8 cellular contexts compared by ENCODE assay signal in the genomic region with DNA sequence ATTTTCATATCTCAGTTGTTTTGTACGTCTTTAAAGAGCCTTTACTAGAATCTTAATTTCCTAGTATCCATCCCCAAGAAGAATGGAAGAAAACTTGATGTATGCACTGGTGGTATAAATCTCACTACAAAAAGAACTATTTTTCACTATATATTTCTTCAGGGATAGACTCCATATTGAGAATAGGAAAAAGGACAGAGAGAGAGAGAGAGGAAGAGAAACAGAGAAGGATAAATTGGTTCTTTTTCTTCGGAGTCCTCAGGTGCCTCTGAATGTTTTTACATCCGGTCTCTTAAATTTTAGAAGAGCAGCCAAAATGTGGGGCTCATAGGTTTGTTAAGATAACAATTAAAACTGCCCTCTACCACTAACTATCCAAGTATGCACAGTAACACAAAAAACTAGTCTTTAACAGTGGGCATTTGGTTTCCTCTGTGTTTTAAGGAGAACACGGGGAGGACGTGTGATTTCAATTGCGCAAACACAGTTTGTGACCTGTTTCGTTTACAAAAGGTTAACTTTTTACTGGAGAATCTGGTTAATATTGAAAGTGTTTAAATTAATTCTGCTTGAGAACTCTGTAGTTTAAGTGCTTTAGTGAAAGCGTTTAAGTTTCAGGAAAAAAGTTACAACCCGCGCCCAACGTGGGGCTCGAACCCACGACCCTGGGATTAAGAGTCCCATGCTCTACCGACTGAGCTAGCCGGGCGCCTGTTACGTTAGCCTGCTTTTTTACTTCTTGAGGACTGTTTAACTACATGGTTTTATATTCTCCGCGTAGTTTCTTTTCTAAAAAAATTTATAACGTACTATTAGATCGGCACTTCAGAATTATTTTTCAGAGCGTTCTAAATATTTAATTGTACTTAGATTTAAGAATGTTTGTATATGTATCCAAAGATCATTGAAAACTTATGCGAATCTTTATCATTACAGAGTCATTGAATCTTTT. TPM values are rescaled to one million over a fixed set of nuclear protein-coding genes. Genes with fewer than 3 reads are reported as not detected.
DNase-seq lines count a peak whose midpoint lies in the region; ATAC-seq and TF ChIP-seq lines count a peak whose summit lies in the region.

No MANE protein-coding gene starts in this region.

- intact Hi-C loops in CD14-positive monocyte (cut with micrococcal nuclease), result loop anchor here (5.0 to 10.0 kb wide), 4 partner anchors 37 to 185 kb away; a partner anchor contains a TSS

- peaks cover 18% of the 10 kb centered on the region for H3K4me1 Mint-ChIP-seq in CD14-positive monocyte
- H3K4me1 Mint-ChIP-seq in HFFc6 (ENCODE audit: low read depth), result peaks cover 23% of the 10 kb centered on the region
- H3K4me1 Mint-ChIP-seq in activated CD8-positive, alpha-beta T cell treated with anti-CD3 and anti-CD28 coated beads, Interleukin-2, amount 10 ng/mL, durations not matched to agents 7 days and 5 days (ENCODE audit: low read depth), result peaks cover 23% of the 10 kb centered on the region
- H3K4me1 Mint-ChIP-seq in effector memory CD8-positive, alpha-beta T cell (ENCODE audit: low read depth in 2 of 2), result peaks cover 6 to 10% of the 10 kb centered on the region in 2 donors
- peaks cover 12% of the 10 kb centered on the region for H3K4me1 Mint-ChIP-seq in memory B cell

- peak; percentile 32 for ATAC-seq in activated CD8-positive, alpha-beta T cell treated with anti-CD3 and anti-CD28 coated beads, Interleukin-2, amount 10 ng/mL, durations not matched to agents 7 days and 5 days
- ATAC-seq in effector memory CD8-positive, alpha-beta T cell (replicated peaks), result peak; percentile 28
- peak; percentile 23 for ATAC-seq in memory B cell (ENCODE audit: low read depth)
- no peak for ATAC-seq in GM21515 (IDR thresholded peaks at IDR 0.05; ENCODE audit: unreplicated experiment)

- TF ChIP-seq CTCF in CD14-positive monocyte (IDR thresholded peaks at IDR 0.05) (no peak), HFFc6 (IDR thresholded peaks at IDR 0.05) (no peak)

- CTCF ChIA-PET in activated CD8-positive, alpha-beta T cell treated with anti-CD3 and anti-CD28 coated beads, Interleukin-2, amount 10 ng/mL, durations not matched to agents 7 days and 5 days (lab: Charles Lee), result no interaction called here

- POLR2A ChIA-PET in activated CD8-positive, alpha-beta T cell treated with anti-CD3 and anti-CD28 coated beads, Interleukin-2, amount 10 ng/mL, durations not matched to agents 7 days and 5 days (lab: Charles Lee), result interaction anchor here (2.2 kb wide), 1 partner anchor 60 kb away, joined by 7 read pairs; no protein-coding TSS in a partner anchor

- DNase-seq in CD14-positive monocyte (ENCODE audit: low spot score) (peak; percentile 49), HFFc6 (peak; percentile 58), NCI-H526 treated with DMSO at 0.1 percent for 48 hours (lab: John Stamatoyannopoulos, UW) (peak; percentile 80), memory B cell (ENCODE audit: low spot score in 2 of 2) (peak; percentile 87 to 88)
- DNase-seq in activated CD8-positive, alpha-beta T cell treated with anti-CD3 and anti-CD28 coated beads, Interleukin-2, amount 10 ng/mL, durations not matched to agents 7 days and 5 days, result peak; percentile 87
- peak; percentile 81 to 85 (median 84) for DNase-seq in effector memory CD8-positive, alpha-beta T cell
- peak; percentile 80 for DNase-seq in stimulated activated CD8-positive, alpha-beta memory T cell treated with anti-CD3 and anti-CD28 coated beads, Interleukin-12 subunit alpha, Interleukin-12 subunit beta, amount 100 ng/mL, for 1 hour (ENCODE audit: low read depth)

- H3K36me3 Mint-ChIP-seq in CD14-positive monocyte (peaks cover 3 to 7% of the 10 kb centered on the region in 2 donors), HFFc6 (ENCODE audit: low read depth) (peaks cover 11% of the 10 kb centered on the region), memory B cell (no peaks in the 10 kb centered on the region)
- H3K36me3 Mint-ChIP-seq in activated CD8-positive, alpha-beta T cell treated with anti-CD3 and anti-CD28 coated beads, Interleukin-2, amount 10 ng/mL, durations not matched to agents 7 days and 5 days (ENCODE audit: low read depth), result peaks cover 2% of the 10 kb centered on the region
- H3K36me3 Mint-ChIP-seq in effector memory CD8-positive, alpha-beta T cell (ENCODE audit: insufficient read depth), result peaks cover 16% of the 10 kb centered on the region

- H3K9me3 Mint-ChIP-seq in CD14-positive monocyte, result no peaks in the 10 kb centered on the region
- no peaks in the 10 kb centered on the region for H3K9me3 Mint-ChIP-seq in HFFc6
- no peaks in the 10 kb centered on the region for H3K9me3 Mint-ChIP-seq in activated CD8-positive, alpha-beta T cell treated with anti-CD3 and anti-CD28 coated beads, Interleukin-2, amount 10 ng/mL, durations not matched to agents 7 days and 5 days (ENCODE audit: insufficient read depth)
- no peaks in the 10 kb centered on the region for H3K9me3 Mint-ChIP-seq in effector memory CD8-positive, alpha-beta T cell
- H3K9me3 Mint-ChIP-seq in memory B cell, result no peaks in the 10 kb centered on the region

- H3K27ac Mint-ChIP-seq in CD14-positive monocyte, result no peak overlapping the region
- no peak overlapping the region for H3K27ac Mint-ChIP-seq in HFFc6
- H3K27ac Mint-ChIP-seq in activated CD8-positive, alpha-beta T cell treated with anti-CD3 and anti-CD28 coated beads, Interleukin-2, amount 10 ng/mL, durations not matched to agents 7 days and 5 days, result no peak overlapping the region
- H3K27ac Mint-ChIP-seq in effector memory CD8-positive, alpha-beta T cell, result no peak overlapping the region
- no peak overlapping the region for H3K27ac Mint-ChIP-seq in memory B cell

- H3K4me3 Mint-ChIP-seq in CD14-positive monocyte, result no peak overlapping the region
- H3K4me3 Mint-ChIP-seq in HFFc6, result no peak overlapping the region
- no peak overlapping the region for H3K4me3 Mint-ChIP-seq in activated CD8-positive, alpha-beta T cell treated with anti-CD3 and anti-CD28 coated beads, Interleukin-2, amount 10 ng/mL, durations not matched to agents 7 days and 5 days
- H3K4me3 Mint-ChIP-seq in effector memory CD8-positive, alpha-beta T cell, result no peak overlapping the region
- no peak overlapping the region for H3K4me3 Mint-ChIP-seq in memory B cell

- no peaks in the 10 kb centered on the region for H3K27me3 Mint-ChIP-seq in CD14-positive monocyte (ENCODE audit: low read depth in 3 of 3)
- peaks cover 2% of the 10 kb centered on the region for H3K27me3 Mint-ChIP-seq in HFFc6 (ENCODE audit: insufficient read depth)
- H3K27me3 Mint-ChIP-seq in activated CD8-positive, alpha-beta T cell treated with anti-CD3 and anti-CD28 coated beads, Interleukin-2, amount 10 ng/mL, durations not matched to agents 7 days and 5 days (ENCODE audit: low read depth), result no peaks in the 10 kb centered on the region
- no peaks in the 10 kb centered on the region for H3K27me3 Mint-ChIP-seq in effector memory CD8-positive, alpha-beta T cell
- no peaks in the 10 kb centered on the region for H3K27me3 Mint-ChIP-seq in memory B cell

RNA-seq across cellular contexts. Expression of a gene that starts 5.1 kb away (rescaled TPM):
- polyA plus RNA-seq in CD14-positive monocyte, result 100 to 1,000 TPM; 147 to 170 TPM
- total RNA-seq in HFFc6 (2021; fragmentation: NEBNext Ultra II Directional; extraction: Animal tissue kit (Norgen Biotek cat#: 25700)), result 100 to 1,000 TPM; 158 to 210 (median 187) TPM
- total RNA-seq in activated CD8-positive, alpha-beta T cell treated with anti-CD3 and anti-CD28 coated beads, Interleukin-2, amount 10 ng/mL, durations not matched to agents 7 days and 5 days, result 100 to 1,000 TPM; 257 to 275 TPM

RNA-seq across cellular contexts. Expression of a gene that starts 39.6 kb away (rescaled TPM):
- 10 to 100 TPM; 83.3 to 91.7 TPM for polyA plus RNA-seq in CD14-positive monocyte
- total RNA-seq in HFFc6 (2021; fragmentation: NEBNext Ultra II Directional; extraction: Animal tissue kit (Norgen Biotek cat#: 25700)), result 10 to 100 TPM; 79.0 to 89.0 (median 85.5) TPM
- total RNA-seq in activated CD8-positive, alpha-beta T cell treated with anti-CD3 and anti-CD28 coated beads, Interleukin-2, amount 10 ng/mL, durations not matched to agents 7 days and 5 days, result 10 to 100 TPM; 49.5 to 53.4 TPM

RNA-seq across cellular contexts. Expression of a gene that starts 58.8 kb away (rescaled TPM):
- polyA plus RNA-seq in CD14-positive monocyte, result 10 to 100 TPM in 1 of 2 donors, 1 to 10 TPM in 1; 6.5 to 13.2 TPM
- total RNA-seq in HFFc6 (2021; fragmentation: NEBNext Ultra II Directional; extraction: Animal tissue kit (Norgen Biotek cat#: 25700)), result 10 to 100 TPM; 10.5 to 13.4 (median 12.3) TPM
- total RNA-seq in activated CD8-positive, alpha-beta T cell treated with anti-CD3 and anti-CD28 coated beads, Interleukin-2, amount 10 ng/mL, durations not matched to agents 7 days and 5 days, result 10 to 100 TPM; 27.0 to 28.0 TPM
